ENCODE assay signal across 8 cellular contexts in genomic region chr1:108661030-108661609, GRCh38. TPM values are rescaled to one million over a fixed set of nuclear protein-coding genes. Genes with fewer than 3 reads are reported as not detected.
DNase-seq lines count a peak whose midpoint lies in the region; ATAC-seq and TF ChIP-seq lines count a peak whose summit lies in the region.

HENMT1 (minus strand) TSS chr1:108661093; CDS start chr1:108659884, 1,209 bp downstream.

- no peaks in the 10 kb centered on the region for H3K27me3 Mint-ChIP-seq in activated naive CD8-positive, alpha-beta T cell treated with anti-CD3 and anti-CD28 coated beads, Interleukin-2, amount 10 ng/mL, durations not matched to agents 7 days and 5 days

- intact Hi-C loops in left ventricle myocardium inferior (cut with micrococcal nuclease), result no loop called here

- H3K27ac ChIP-seq in ACC112 (ENCODE audit: low read depth, low read length), result peak within 1 kb of the TSS; percentile 91
- H3K27ac ChIP-seq in RWPE2 (ENCODE audit: poor library complexity, severe bottlenecking), result peak within 1 kb of the TSS; percentile 54
- peak within 1 kb of the TSS; percentile 89 for H3K27ac ChIP-seq in left ventricle myocardium inferior (replicated peaks)
- H3K27ac ChIP-seq in urinary bladder (ENCODE audit: low read depth), result peak within 1 kb of the TSS; percentile 92

- ATAC-seq in GM19023 (IDR thresholded peaks at IDR 0.05; ENCODE audit: unreplicated experiment), result peak; percentile 91
- peak; percentile 83 for ATAC-seq in HG03378 (IDR thresholded peaks at IDR 0.05; ENCODE audit: unreplicated experiment)
- peak; percentile 82 for ATAC-seq in RWPE2 (ENCODE audit: low read depth)
- peak; percentile 82 for ATAC-seq in activated naive CD8-positive, alpha-beta T cell treated with anti-CD3 and anti-CD28 coated beads, Interleukin-2, amount 10 ng/mL, durations not matched to agents 7 days and 5 days (ENCODE audit: low read depth)

- H3K4me3 ChIP-seq in ACC112 (ENCODE audit: low read depth, low read length), result peak within 1 kb of the TSS; percentile 92
- peak within 1 kb of the TSS; percentile 52 for H3K4me3 ChIP-seq in RWPE2 (ENCODE audit: severe bottlenecking)
- H3K4me3 ChIP-seq in left ventricle myocardium inferior, result peak within 1 kb of the TSS; percentile 72
- peak within 1 kb of the TSS; percentile 60 for H3K4me3 ChIP-seq in urinary bladder (ENCODE audit: low read depth, low read length)

- H3K36me3 ChIP-seq in ACC112 (ENCODE audit: insufficient read depth, low read length) (no peaks in the 10 kb centered on the region), RWPE2 (ENCODE audit: low read depth) (no peaks in the 10 kb centered on the region), left ventricle myocardium inferior (no peaks in the 10 kb centered on the region), urinary bladder (ENCODE audit: insufficient read depth) (no peaks in the 10 kb centered on the region)

- peaks cover 2% of the 10 kb centered on the region for H3K79me2 ChIP-seq in ACC112 (ENCODE audit: control insufficient read depth, insufficient read depth, low read length, unreplicated experiment)

- H3K4me3 Mint-ChIP-seq in activated naive CD8-positive, alpha-beta T cell treated with anti-CD3 and anti-CD28 coated beads, Interleukin-2, amount 10 ng/mL, durations not matched to agents 7 days and 5 days, result peak within 1 kb of the TSS; percentile 86

- H3K36me3 Mint-ChIP-seq in activated naive CD8-positive, alpha-beta T cell treated with anti-CD3 and anti-CD28 coated beads, Interleukin-2, amount 10 ng/mL, durations not matched to agents 7 days and 5 days, result peaks cover 21% of the 10 kb centered on the region

- H3K27me3 ChIP-seq in ACC112 (ENCODE audit: insufficient read depth, low read length) (no peaks in the 10 kb centered on the region), RWPE2 (ENCODE audit: insufficient read depth, poor library complexity, severe bottlenecking) (no peaks in the 10 kb centered on the region), left ventricle myocardium inferior (ENCODE audit: low read depth) (no peaks in the 10 kb centered on the region)

- POLR2A ChIA-PET in activated naive CD8-positive, alpha-beta T cell treated with anti-CD3 and anti-CD28 coated beads, Interleukin-2, amount 10 ng/mL, durations not matched to agents 7 days and 5 days (lab: Charles Lee), result interaction anchor here (0.7 to 5.9 kb wide), 18 partner anchors 9 to 439 kb away, joined by 3 to 200 read pairs (median 4); partner anchors contain the start of genes EEIG2, PRPF38B and TMEM167B

- no peak for DNase-seq in RWPE2 (ENCODE audit: low spot score)
- DNase-seq in activated naive CD8-positive, alpha-beta T cell treated with anti-CD3 and anti-CD28 coated beads, Interleukin-2, amount 10 ng/mL, durations not matched to agents 7 days and 5 days, result peak; percentile 87
- DNase-seq in left ventricle myocardium inferior, result peak; percentile 60
- DNase-seq in putamen (ENCODE audit: low spot score), result peak; percentile 66

- H3K27ac Mint-ChIP-seq in activated naive CD8-positive, alpha-beta T cell treated with anti-CD3 and anti-CD28 coated beads, Interleukin-2, amount 10 ng/mL, durations not matched to agents 7 days and 5 days, result peak within 1 kb of the TSS; percentile 96

- H2AFZ ChIP-seq in ACC112 (ENCODE audit: low read length, unreplicated experiment), result peak within 1 kb of the TSS; percentile 99

- H3K4me1 Mint-ChIP-seq in activated naive CD8-positive, alpha-beta T cell treated with anti-CD3 and anti-CD28 coated beads, Interleukin-2, amount 10 ng/mL, durations not matched to agents 7 days and 5 days, result peaks cover 31% of the 10 kb centered on the region

- no peaks in the 10 kb centered on the region for H3K9me3 Mint-ChIP-seq in activated naive CD8-positive, alpha-beta T cell treated with anti-CD3 and anti-CD28 coated beads, Interleukin-2, amount 10 ng/mL, durations not matched to agents 7 days and 5 days

- WGBS in urinary bladder, result under 1% methylated on average over 81 of the region's 81 CpGs

- TF ChIP-seq CTCF in RWPE2 (IDR thresholded peaks at IDR 0.05; ENCODE audit: poor library complexity, severe bottlenecking) (no peak), left ventricle myocardium inferior (IDR thresholded peaks at IDR 0.05; ENCODE audit: borderline replicate concordance) (no peak)

- H3K9me3 ChIP-seq in RWPE2 (ENCODE audit: severe bottlenecking) (no peaks in the 10 kb centered on the region), left ventricle myocardium inferior (replicated peaks) (no peaks in the 10 kb centered on the region)

- H3K4me1 ChIP-seq in ACC112 (ENCODE audit: control insufficient read depth, insufficient read depth, low read length, unreplicated experiment) (peaks cover 11% of the 10 kb centered on the region), RWPE2 (ENCODE audit: insufficient read depth, poor library complexity, severe bottlenecking) (peaks cover 5% of the 10 kb centered on the region), left ventricle myocardium inferior (peaks cover 6% of the 10 kb centered on the region), urinary bladder (ENCODE audit: insufficient read depth) (no peaks in the 10 kb centered on the region)

RNA-seq across cellular contexts. Expression of gene HENMT1, which starts in this region (rescaled TPM):
- total RNA-seq in activated naive CD8-positive, alpha-beta T cell treated with anti-CD3 and anti-CD28 coated beads, Interleukin-2, amount 10 ng/mL, durations not matched to agents 7 days and 5 days, result 10 to 100 TPM; 32.3 to 33.0 TPM
- 1.4 TPM for total RNA-seq in left ventricle myocardium inferior
- 11.4 TPM for total RNA-seq in urinary bladder
- 4.7 TPM for polyA plus RNA-seq in urinary bladder
